In the genomic region with DNA sequence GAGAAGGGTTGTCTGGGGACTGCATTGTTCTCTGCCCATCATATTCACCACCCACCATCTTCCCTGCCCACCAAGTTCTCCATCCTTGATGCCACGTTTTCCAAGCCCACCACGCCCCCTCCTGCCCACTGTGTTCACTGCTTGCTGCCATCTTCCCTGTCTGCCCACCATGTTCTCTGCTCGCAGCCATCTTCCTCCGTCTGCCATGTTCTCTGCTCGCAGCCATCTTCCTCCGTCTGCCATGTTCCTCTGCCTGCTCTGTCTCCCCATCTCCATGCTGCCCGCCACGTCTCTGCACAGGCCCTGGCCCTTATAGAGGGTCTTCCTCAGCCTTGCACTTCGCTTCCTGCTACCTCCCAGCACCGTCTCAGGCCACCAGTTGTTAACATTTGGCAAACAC, we compare ENCODE assay signal across 21 cellular contexts. TPM values are rescaled to one million over a fixed set of nuclear protein-coding genes. Genes with fewer than 3 reads are reported as not detected.
A peak's percentile ranks its signal among the peaks of the same experiment; 100 is the strongest.
DNase-seq lines count a peak whose midpoint lies in the region; ATAC-seq, FAIRE-seq and TF ChIP-seq lines count a peak whose summit lies in the region.
"Had no signal": no experiment of that assay in that cellular context is flagged by ENCODE, and none has a peak within 500 bp of the region (broad histone marks: within the 10 kb centered on the region; RNA-seq: fewer than 3 reads in every experiment).

No MANE protein-coding gene starts in this region.

- no peaks in the 10 kb centered on the region for H3K27me3 ChIP-seq in H9 (ENCODE audit: insufficient read depth, low read length)
- H3K27me3 ChIP-seq in neuronal stem cell (ENCODE audit: control insufficient read depth in 3 of 3, insufficient read depth in 3 of 3, low read depth in 1 of 3, low read length in 3 of 3), result no peaks in the 10 kb centered on the region

- H2BK5ac ChIP-seq in H9 (ENCODE audit: insufficient read length, low read length) (no peak overlapping the region), neuronal stem cell (ENCODE audit: low read length) (no peak overlapping the region)

- no peaks in the 10 kb centered on the region for H4K20me1 ChIP-seq in H9 (ENCODE audit: control insufficient read depth, insufficient read depth, insufficient read length)

- H2BK12ac ChIP-seq in H9 (ENCODE audit: insufficient read length, low read depth, low read length) (no peak overlapping the region), neuronal stem cell (ENCODE audit: low read length) (no peak overlapping the region)

- H3K4me1 Mint-ChIP-seq in H9 (0 out of 4 replicates have a peak, but pooled peaks cover 0 to 3% of the 10 kb centered on the region in 2 experiments), brain (peaks cover 9% of the 10 kb centered on the region)

- H3K23me2 ChIP-seq in H9 (ENCODE audit: insufficient read length, low read depth, low read length, poor library complexity, severe bottlenecking), result no peaks in the 10 kb centered on the region

- H3K27ac Mint-ChIP-seq in H9, result peak overlapping the region in 1 of 3 experiments; percentile 54; a peak in 1 of 7 replicates
- H3K27ac Mint-ChIP-seq in brain, result peak overlapping the region in 3 of 5 experiments; percentile 10 to 50 (median 14)
- H3K27ac Mint-ChIP-seq: CD4-positive, alpha-beta memory T cell had no signal

- no peaks in the 10 kb centered on the region for H3K79me1 ChIP-seq in H9 (ENCODE audit: insufficient read depth, low read depth, low read length, poor library complexity, severe bottlenecking)
- H3K79me1 ChIP-seq in neuronal stem cell (ENCODE audit: low read depth, low read length), result no peaks in the 10 kb centered on the region

- H3K4ac ChIP-seq in H9 (ENCODE audit: low read depth, low read length), result no peak overlapping the region
- no peak overlapping the region for H3K4ac ChIP-seq in neuronal stem cell (ENCODE audit: low read length)

- H3K18ac ChIP-seq in H9 (ENCODE audit: insufficient read length, low read depth, low read length) (no peak overlapping the region), neuronal stem cell (ENCODE audit: low read length) (no peak overlapping the region)

- FAIRE-seq in urothelium cell line (lab: Jason Lieb, UNC), result peak; percentile 65
- FAIRE-seq: A549, G401.6, GM12892, H54 had no signal

- H3K9ac ChIP-seq in H9 (ENCODE audit: extremely low read depth, insufficient read length, low read length) (no peak overlapping the region), neuronal stem cell (ENCODE audit: low read depth, low read length, poor library complexity) (no peak overlapping the region)
- H3K9ac ChIP-seq: GM23248 had no signal

- H3K23ac ChIP-seq in H9 (ENCODE audit: insufficient read length, low read depth, low read length), result no peak overlapping the region
- H3K23ac ChIP-seq in neuronal stem cell (ENCODE audit: low read depth, low read length, poor library complexity), result no peak overlapping the region

- no peak overlapping the region for H2BK120ac ChIP-seq in H9 (ENCODE audit: low read depth, low read length, poor library complexity, severe bottlenecking)
- H2BK120ac ChIP-seq in neuronal stem cell (ENCODE audit: low read depth, low read length), result no peak overlapping the region

- H3K27ac ChIP-seq in H9 (ENCODE audit: insufficient read length, low read depth, low read length) (no peak overlapping the region), neuronal stem cell (replicated peaks; ENCODE audit: low read length) (no peak overlapping the region)
- H3K27ac ChIP-seq: A549, GM23248 had no signal

- H2AK5ac ChIP-seq in H9 (ENCODE audit: insufficient read length, low read length), result no peak overlapping the region
- no peak overlapping the region for H2AK5ac ChIP-seq in neuronal stem cell (ENCODE audit: low read depth, low read length)

- H2BK15ac ChIP-seq in H9 (ENCODE audit: low read depth, low read length), result no peak overlapping the region
- no peak overlapping the region for H2BK15ac ChIP-seq in neuronal stem cell (ENCODE audit: low read length)

- no peak overlapping the region for H4K8ac ChIP-seq in H9 (replicated peaks; ENCODE audit: insufficient read length, low read depth, low read length)
- no peak overlapping the region for H4K8ac ChIP-seq in neuronal stem cell (ENCODE audit: low read depth, low read length)

- no peaks in the 10 kb centered on the region for H3K79me2 ChIP-seq in H9 (ENCODE audit: insufficient read depth, low read length)

- H2AFZ ChIP-seq in H9 (ENCODE audit: low read length) (no peak overlapping the region), neuronal stem cell (ENCODE audit: low read length) (no peak overlapping the region)
- H2AFZ ChIP-seq: GM23248 had no signal

- H4K5ac ChIP-seq in H9 (ENCODE audit: insufficient read length, low read depth, low read length), result no peak overlapping the region

- H3T11ph ChIP-seq in H9 (ENCODE audit: low read length), result no peak overlapping the region

- H3K4me3 ChIP-seq in neuronal stem cell (ENCODE audit: low read length in 2 of 2), result peak overlapping the region in 1 of 2 donors; percentile 52
- H3K4me3 ChIP-seq: A549, GM23248 had no signal

- H2BK20ac ChIP-seq in H9 (ENCODE audit: low read depth, low read length, poor library complexity, severe bottlenecking), result no peak overlapping the region

- H3K36me3 Mint-ChIP-seq in H9 (ENCODE audit: insufficient read depth in 1 of 3, low read depth in 3 of 3) (peaks cover 0 to 1% (median 0%) of the 10 kb centered on the region in 3 experiments; a peak in 2 of 7 replicates), brain (no peaks in the 10 kb centered on the region)
- H3K36me3 Mint-ChIP-seq: CD4-positive, alpha-beta memory T cell had no signal

- TF ChIP-seq CTCF in H9 (conservative IDR thresholded peaks at IDR 0.05) (no peak), brain (conservative IDR thresholded peaks at IDR 0.05) (no peak)

- H3K27me3 Mint-ChIP-seq in H9 (ENCODE audit: low read depth) (peaks cover 5% of the 10 kb centered on the region), brain (peaks cover 12% of the 10 kb centered on the region)

- H3K9me3 ChIP-seq in H9 (ENCODE audit: control insufficient read depth, low read depth, low read length), result no peaks in the 10 kb centered on the region
- no peaks in the 10 kb centered on the region for H3K9me3 ChIP-seq in neuronal stem cell (replicated peaks in 1 of 2; ENCODE audit: control insufficient read depth in 2 of 2, insufficient read depth in 1 of 2, low read depth in 1 of 2, low read length in 2 of 2)
- H3K9me3 ChIP-seq: A549 had no signal

- no peak for ATAC-seq in GM19324 (IDR thresholded peaks at IDR 0.05; ENCODE audit: low FRiP score, unreplicated experiment)
- ATAC-seq in SK-N-SH treated with all-trans-retinoic acid at 6 μM for 48 hours, result no peak
- ATAC-seq: A549 had no signal

- H3K14ac ChIP-seq in H9 (ENCODE audit: insufficient read depth, low read length) (no peak overlapping the region), neuronal stem cell (ENCODE audit: low read length) (peak overlapping the region; percentile 12)

- H3K9me3 Mint-ChIP-seq in H9 (peaks cover 0 to 6% of the 10 kb centered on the region in 2 experiments; a peak in 2 of 5 replicates), brain (peaks cover 0 to 35% (median 3%) of the 10 kb centered on the region in 5 experiments)
- H3K9me3 Mint-ChIP-seq: CD4-positive, alpha-beta memory T cell had no signal

- DNase-seq in H9 (peak; percentile 1), neuronal stem cell (ENCODE audit: low spot score) (no peak), urothelium cell line (ENCODE audit: low spot score) (no peak), DMS153 treated with DMSO at 0.1 percent for 48 hours (lab: John Stamatoyannopoulos, UW; ENCODE audit: unreplicated experiment) (no peak)
- DNase-seq: 8988T; ACHN; AML-193; C1 segment of cervical spinal cord; Calu3; CD4-positive, alpha-beta memory T cell; COR-L47; DND-41; GM23248; HCEC 1CT had no signal

- no peak overlapping the region for H3K4me3 Mint-ChIP-seq in H9
- H3K4me3 Mint-ChIP-seq in brain, result no peak overlapping the region
- H3K4me3 Mint-ChIP-seq: CD4-positive, alpha-beta memory T cell had no signal

- no peak overlapping the region for H3K56ac ChIP-seq in H9 (ENCODE audit: insufficient read length, low read depth, low read length)

- no peaks in the 10 kb centered on the region for H3K36me3 ChIP-seq in neuronal stem cell (replicated peaks in 1 of 2; ENCODE audit: control insufficient read depth in 2 of 2, insufficient read depth in 2 of 2, low read length in 2 of 2)

- H3K4me2 ChIP-seq in H9 (ENCODE audit: insufficient read depth, insufficient read length, low read length) (no peak overlapping the region), neuronal stem cell (ENCODE audit: insufficient read depth, low read length, poor library complexity, severe bottlenecking) (no peak overlapping the region)
- H3K4me2 ChIP-seq: A549 had no signal

- no CpG with 5 or more reads among the region's 10 CpGs for WGBS in H9 (ENCODE audit: extremely low coverage, insufficient read length, low lambda C conversion rate)
- no CpG with 5 or more reads among the region's 10 CpGs for WGBS in neuronal stem cell (ENCODE audit: extremely low coverage in 2 of 2, insufficient read length in 2 of 2, insufficient replicate concordance in 1 of 2), 2 donors

- H4K91ac ChIP-seq in H9 (ENCODE audit: insufficient read length, low read depth, low read length) (no peak overlapping the region), neuronal stem cell (ENCODE audit: low read depth, low read length, poor library complexity) (no peak overlapping the region)

- H3K4me1 ChIP-seq in H9 (ENCODE audit: insufficient read depth, low read length), result no peaks in the 10 kb centered on the region
- H3K4me1 ChIP-seq in neuronal stem cell (ENCODE audit: control insufficient read depth in 2 of 2, insufficient read depth in 1 of 2, low read depth in 1 of 2, low read length in 2 of 2), result no peaks in the 10 kb centered on the region

TF ChIP-seq in SK-N-SH treated with all-trans-retinoic acid at 6 μM for 48 hours, 23 proteins besides CTCF, POLR2A, EP300 and RAD21:
- TF ChIP-seq ZNF8 (CRISPR knock-in tag; IDR thresholded peaks at IDR 0.05), result no peak
- no peak for TF ChIP-seq GLIS3 (CRISPR knock-in tag; IDR thresholded peaks at IDR 0.05)

RNA-seq across cellular contexts. Expression of a gene that starts 30.0 kb away (rescaled TPM):
- total RNA-seq in H9 (2021), result 13.3 and 14.6 TPM in 2 replicates
- polyA plus RNA-seq in brain (ENCODE audit: insufficient read depth, low read depth, low replicate concordance), result 97.9 TPM
- polyA plus RNA-seq in neuronal stem cell (2013, experiment 1 of 2), result 25.9 TPM
- 26.0 TPM for polyA plus RNA-seq in neuronal stem cell (2013, experiment 2 of 2)
